In the genomic region with DNA sequence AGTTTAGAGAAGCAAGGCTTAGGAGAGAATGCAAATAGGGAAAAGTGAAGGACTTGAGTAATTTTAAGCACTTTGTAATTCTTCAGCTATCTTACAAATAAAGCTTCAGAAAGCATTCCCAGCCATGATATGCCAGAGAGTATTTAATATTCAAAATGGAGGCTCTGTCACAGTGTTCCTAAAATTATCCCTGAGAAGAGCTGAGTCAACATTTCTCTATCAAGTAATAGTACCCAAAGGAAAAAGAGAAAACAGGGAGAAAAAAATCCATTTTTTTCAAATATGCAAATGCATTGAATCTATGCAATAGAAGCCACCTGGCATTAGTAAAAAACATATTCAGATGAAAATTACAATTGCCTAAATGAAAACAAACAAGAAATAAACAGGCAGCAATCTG, we compare ENCODE assay signal across 2 cellular contexts.
TF ChIP-seq lines count a peak whose summit lies in the region.

No MANE protein-coding gene starts in this region.

TF ChIP-seq in HepG2, 621 proteins besides CTCF, POLR2A, EP300 and RAD21:
- TF ChIP-seq, protein P1, sequence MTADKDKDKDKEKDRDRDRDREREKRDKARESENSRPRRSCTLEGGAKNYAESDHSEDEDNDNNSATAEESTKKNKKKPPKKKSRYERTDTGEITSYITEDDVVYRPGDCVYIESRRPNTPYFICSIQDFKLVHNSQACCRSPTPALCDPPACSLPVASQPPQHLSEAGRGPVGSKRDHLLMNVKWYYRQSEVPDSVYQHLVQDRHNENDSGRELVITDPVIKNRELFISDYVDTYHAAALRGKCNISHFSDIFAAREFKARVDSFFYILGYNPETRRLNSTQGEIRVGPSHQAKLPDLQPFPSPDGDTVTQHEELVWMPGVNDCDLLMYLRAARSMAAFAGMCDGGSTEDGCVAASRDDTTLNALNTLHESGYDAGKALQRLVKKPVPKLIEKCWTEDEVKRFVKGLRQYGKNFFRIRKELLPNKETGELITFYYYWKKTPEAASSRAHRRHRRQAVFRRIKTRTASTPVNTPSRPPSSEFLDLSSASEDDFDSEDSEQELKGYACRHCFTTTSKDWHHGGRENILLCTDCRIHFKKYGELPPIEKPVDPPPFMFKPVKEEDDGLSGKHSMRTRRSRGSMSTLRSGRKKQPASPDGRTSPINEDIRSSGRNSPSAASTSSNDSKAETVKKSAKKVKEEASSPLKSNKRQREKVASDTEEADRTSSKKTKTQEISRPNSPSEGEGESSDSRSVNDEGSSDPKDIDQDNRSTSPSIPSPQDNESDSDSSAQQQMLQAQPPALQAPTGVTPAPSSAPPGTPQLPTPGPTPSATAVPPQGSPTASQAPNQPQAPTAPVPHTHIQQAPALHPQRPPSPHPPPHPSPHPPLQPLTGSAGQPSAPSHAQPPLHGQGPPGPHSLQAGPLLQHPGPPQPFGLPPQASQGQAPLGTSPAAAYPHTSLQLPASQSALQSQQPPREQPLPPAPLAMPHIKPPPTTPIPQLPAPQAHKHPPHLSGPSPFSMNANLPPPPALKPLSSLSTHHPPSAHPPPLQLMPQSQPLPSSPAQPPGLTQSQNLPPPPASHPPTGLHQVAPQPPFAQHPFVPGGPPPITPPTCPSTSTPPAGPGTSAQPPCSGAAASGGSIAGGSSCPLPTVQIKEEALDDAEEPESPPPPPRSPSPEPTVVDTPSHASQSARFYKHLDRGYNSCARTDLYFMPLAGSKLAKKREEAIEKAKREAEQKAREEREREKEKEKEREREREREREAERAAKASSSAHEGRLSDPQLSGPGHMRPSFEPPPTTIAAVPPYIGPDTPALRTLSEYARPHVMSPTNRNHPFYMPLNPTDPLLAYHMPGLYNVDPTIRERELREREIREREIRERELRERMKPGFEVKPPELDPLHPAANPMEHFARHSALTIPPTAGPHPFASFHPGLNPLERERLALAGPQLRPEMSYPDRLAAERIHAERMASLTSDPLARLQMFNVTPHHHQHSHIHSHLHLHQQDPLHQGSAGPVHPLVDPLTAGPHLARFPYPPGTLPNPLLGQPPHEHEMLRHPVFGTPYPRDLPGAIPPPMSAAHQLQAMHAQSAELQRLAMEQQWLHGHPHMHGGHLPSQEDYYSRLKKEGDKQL (CRISPR knock-in tag; IDR thresholded peaks at IDR 0.05; ENCODE audit: low read depth), result no peak
- TF ChIP-seq MAFK (conservative IDR thresholded peaks at IDR 0.05 in 1 of 2, IDR thresholded peaks at IDR 0.05 in 1 of 2; ENCODE audit: low read length in 2 of 2) (peak; percentile 53 to 70), MAFF (IDR thresholded peaks at IDR 0.05; ENCODE audit: low read depth, low read length) (peak; percentile 56)

TF ChIP-seq in K562, 482 proteins besides CTCF, POLR2A, EP300 and RAD21:
- TF ChIP-seq NFYB (IDR thresholded peaks at IDR 0.05; ENCODE audit: extremely low read depth, insufficient read length), result no peak
- TF ChIP-seq KLF16 (IDR thresholded peaks at IDR 0.05), result no peak
- TF ChIP-seq TCF7L2 (IDR thresholded peaks at IDR 0.05; ENCODE audit: low read depth, low read length), result no peak
- TF ChIP-seq ZNF316 (IDR thresholded peaks at IDR 0.05), result 0 out of 2 replicates have a peak, but pooled peaks have one; percentile 4
- TF ChIP-seq PPARD (CRISPR knock-in tag; IDR thresholded peaks at IDR 0.05), result no peak
- TF ChIP-seq KLF1 (tag; IDR thresholded peaks at IDR 0.05), result no peak
